In the genomic region with DNA sequence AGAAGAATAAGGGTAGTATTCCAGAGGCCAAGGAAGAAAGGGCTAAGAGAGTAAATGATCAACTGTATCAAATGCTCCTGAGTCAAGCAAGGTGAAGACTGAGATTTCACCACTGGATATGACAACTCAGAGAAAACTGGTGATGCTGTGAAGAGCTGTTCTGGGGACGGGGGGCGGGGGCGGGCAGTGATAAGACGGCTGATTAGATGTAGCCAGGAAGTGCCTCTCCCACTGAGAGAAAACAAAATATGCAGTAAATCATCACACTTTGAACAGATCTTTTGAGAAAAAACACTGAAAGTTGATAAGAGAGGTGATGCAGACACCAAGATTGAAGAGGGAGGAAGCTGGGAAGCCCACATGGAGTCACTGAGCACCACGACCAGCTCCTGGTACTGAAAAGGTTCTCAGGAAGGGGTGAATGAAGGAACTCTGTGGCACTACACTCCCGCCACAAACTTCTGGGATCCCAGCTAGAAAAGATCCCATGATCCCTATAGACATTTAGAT, we compare ENCODE assay signal across 1 cellular context.
TF ChIP-seq lines count a peak whose summit lies in the region.

No MANE protein-coding gene starts in this region.

TF ChIP-seq in K562, 482 proteins besides CTCF, POLR2A, EP300 and RAD21 (continued from another document):
- peak in 1 of 2 experiments; percentile 41; a peak in 1 of 4 replicates for TF ChIP-seq ETV6 (IDR thresholded peaks at IDR 0.05; ENCODE audit: borderline replicate concordance in 1 of 2, low read depth in 2 of 2, low read length in 1 of 2)
- TF ChIP-seq ETV6 (CRISPR knock-in tag; IDR thresholded peaks at IDR 0.05; ENCODE audit: borderline replicate concordance), result no peak
- peak; percentile 57 for TF ChIP-seq CBFA2T3 (IDR thresholded peaks at IDR 0.05)
- TF ChIP-seq SNIP1 (IDR thresholded peaks at IDR 0.05; ENCODE audit: low read depth), result no peak
- TF ChIP-seq DPF2 (IDR thresholded peaks at IDR 0.05), result peak; percentile 71
- TF ChIP-seq TEAD1 (CRISPR knock-in tag; IDR thresholded peaks at IDR 0.05), result peak in 1 of 2 experiments; percentile 26; a peak in 1 of 4 replicates
- TF ChIP-seq FOSL1 (tag; conservative IDR thresholded peaks at IDR 0.05), result peak; percentile 50
- no peak for TF ChIP-seq UBTF (IDR thresholded peaks at IDR 0.05; ENCODE audit: borderline replicate concordance in 1 of 2, low read depth in 2 of 2, low read length in 2 of 2)
- TF ChIP-seq HDAC2 (IDR thresholded peaks at IDR 0.05), result peak; percentile 40; the same call in 1 of the 2 replicates
- peak; percentile 65; the same call in 1 of the 2 replicates for TF ChIP-seq SMARCE1 (IDR thresholded peaks at IDR 0.05)
- no peak for TF ChIP-seq SUPT5H (IDR thresholded peaks at IDR 0.05)
- TF ChIP-seq HDAC1 (IDR thresholded peaks at IDR 0.05), result peak in 1 of 2 experiments; percentile 30; a peak in 1 of 4 replicates
- no peak for TF ChIP-seq TRIM28 (IDR thresholded peaks at IDR 0.05)
- no peak for TF ChIP-seq ZNF696 (CRISPR knock-in tag; conservative IDR thresholded peaks at IDR 0.05)
- TF ChIP-seq VEZF1 (CRISPR knock-in tag; IDR thresholded peaks at IDR 0.05), result peak; percentile 77
- no peak for TF ChIP-seq HNRNPL (IDR thresholded peaks at IDR 0.05; ENCODE audit: low read depth, low read length)
- no peak for TF ChIP-seq NR2F6 (CRISPR knock-in tag; IDR thresholded peaks at IDR 0.05)
- 0 out of 2 replicates have a peak, but pooled peaks have one; percentile 13 for TF ChIP-seq CBFA2T2 (conservative IDR thresholded peaks at IDR 0.05)
- TF ChIP-seq PYGO2 (tag; IDR thresholded peaks at IDR 0.05), result peak; percentile 62; the same call in 1 of the 2 replicates
- TF ChIP-seq, protein P1, sequence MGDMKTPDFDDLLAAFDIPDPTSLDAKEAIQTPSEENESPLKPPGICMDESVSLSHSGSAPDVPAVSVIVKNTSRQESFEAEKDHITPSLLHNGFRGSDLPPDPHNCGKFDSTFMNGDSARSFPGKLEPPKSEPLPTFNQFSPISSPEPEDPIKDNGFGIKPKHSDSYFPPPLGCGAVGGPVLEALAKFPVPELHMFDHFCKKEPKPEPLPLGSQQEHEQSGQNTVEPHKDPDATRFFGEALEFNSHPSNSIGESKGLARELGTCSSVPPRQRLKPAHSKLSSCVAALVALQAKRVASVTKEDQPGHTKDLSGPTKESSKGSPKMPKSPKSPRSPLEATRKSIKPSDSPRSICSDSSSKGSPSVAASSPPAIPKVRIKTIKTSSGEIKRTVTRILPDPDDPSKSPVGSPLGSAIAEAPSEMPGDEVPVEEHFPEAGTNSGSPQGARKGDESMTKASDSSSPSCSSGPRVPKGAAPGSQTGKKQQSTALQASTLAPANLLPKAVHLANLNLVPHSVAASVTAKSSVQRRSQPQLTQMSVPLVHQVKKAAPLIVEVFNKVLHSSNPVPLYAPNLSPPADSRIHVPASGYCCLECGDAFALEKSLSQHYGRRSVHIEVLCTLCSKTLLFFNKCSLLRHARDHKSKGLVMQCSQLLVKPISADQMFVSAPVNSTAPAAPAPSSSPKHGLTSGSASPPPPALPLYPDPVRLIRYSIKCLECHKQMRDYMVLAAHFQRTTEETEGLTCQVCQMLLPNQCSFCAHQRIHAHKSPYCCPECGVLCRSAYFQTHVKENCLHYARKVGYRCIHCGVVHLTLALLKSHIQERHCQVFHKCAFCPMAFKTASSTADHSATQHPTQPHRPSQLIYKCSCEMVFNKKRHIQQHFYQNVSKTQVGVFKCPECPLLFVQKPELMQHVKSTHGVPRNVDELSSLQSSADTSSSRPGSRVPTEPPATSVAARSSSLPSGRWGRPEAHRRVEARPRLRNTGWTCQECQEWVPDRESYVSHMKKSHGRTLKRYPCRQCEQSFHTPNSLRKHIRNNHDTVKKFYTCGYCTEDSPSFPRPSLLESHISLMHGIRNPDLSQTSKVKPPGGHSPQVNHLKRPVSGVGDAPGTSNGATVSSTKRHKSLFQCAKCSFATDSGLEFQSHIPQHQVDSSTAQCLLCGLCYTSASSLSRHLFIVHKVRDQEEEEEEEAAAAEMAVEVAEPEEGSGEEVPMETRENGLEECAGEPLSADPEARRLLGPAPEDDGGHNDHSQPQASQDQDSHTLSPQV (IDR thresholded peaks at IDR 0.05), result 0 out of 2 replicates have a peak, but pooled peaks have one; percentile 68
- 0 out of 2 replicates have a peak, but pooled peaks have one; percentile 45 for TF ChIP-seq NCOR1 (IDR thresholded peaks at IDR 0.05)
- TF ChIP-seq DNMT1 (IDR thresholded peaks at IDR 0.05), result no peak
- no peak for TF ChIP-seq NELFE (IDR thresholded peaks at IDR 0.05; ENCODE audit: insufficient read depth, insufficient read length)
- TF ChIP-seq CREM (IDR thresholded peaks at IDR 0.05; ENCODE audit: low read depth), result peak; percentile 49; the same call in 1 of the 2 replicates
- TF ChIP-seq SMAD1 (IDR thresholded peaks at IDR 0.05; ENCODE audit: low read depth, low read length, partially characterized antibody), result peak; percentile 56
- peak; percentile 44 for TF ChIP-seq ETV1 (tag; conservative IDR thresholded peaks at IDR 0.05; ENCODE audit: low read depth)
- peak; percentile 96; the same call in 1 of the 2 replicates for TF ChIP-seq RNF2 (IDR thresholded peaks at IDR 0.05)
- peak; percentile 87 for TF ChIP-seq SOX6 (IDR thresholded peaks at IDR 0.05)
- no peak for TF ChIP-seq ARNT (IDR thresholded peaks at IDR 0.05)
- no peak for TF ChIP-seq ZNF175 (CRISPR knock-in tag; IDR thresholded peaks at IDR 0.05; ENCODE audit: low read depth)
- TF ChIP-seq POLR2H (tag; IDR thresholded peaks at IDR 0.05; ENCODE audit: low read depth), result peak; percentile 53; the same call in 1 of the 2 replicates
- no peak for TF ChIP-seq NR4A1 (CRISPR knock-in tag; IDR thresholded peaks at IDR 0.05)
- TF ChIP-seq NR4A1 (tag; IDR thresholded peaks at IDR 0.05), result no peak
- peak; percentile 80 for TF ChIP-seq PKNOX1 (IDR thresholded peaks at IDR 0.05)
- peak; percentile 66 for TF ChIP-seq NEUROD1 (IDR thresholded peaks at IDR 0.05; ENCODE audit: borderline replicate concordance, low read depth, low read length, partially characterized antibody)
- no peak for TF ChIP-seq MCM5 (IDR thresholded peaks at IDR 0.05; ENCODE audit: low read depth)
- TF ChIP-seq MEIS2 (IDR thresholded peaks at IDR 0.05; ENCODE audit: partially characterized antibody), result peak; percentile 92
- TF ChIP-seq ARID1B (IDR thresholded peaks at IDR 0.05), result peak; percentile 67
- TF ChIP-seq ZEB2 (IDR thresholded peaks at IDR 0.05), result peak; percentile 52
- TF ChIP-seq KDM1A (IDR thresholded peaks at IDR 0.05), result peak; percentile 42 to 58; a peak in 3 of 4 replicates
- no peak for TF ChIP-seq RFX7 (CRISPR knock-in tag; IDR thresholded peaks at IDR 0.05)
- TF ChIP-seq SMAD3 (CRISPR knock-in tag; conservative IDR thresholded peaks at IDR 0.05), result no peak
- no peak for TF ChIP-seq NFE2L1 (tag; IDR thresholded peaks at IDR 0.05; ENCODE audit: borderline replicate concordance, low read depth)
- TF ChIP-seq ZKSCAN8 (CRISPR knock-in tag; IDR thresholded peaks at IDR 0.05), result peak; percentile 68
